Comparison of ENCODE assay signal across 11 cellular contexts in genomic region chr9:128898845-128899565, GRCh38. TPM values are rescaled to one million over a fixed set of nuclear protein-coding genes. Genes with fewer than 3 reads are reported as not detected.
DNase-seq lines count a peak whose midpoint lies in the region; ATAC-seq and TF ChIP-seq lines count a peak whose summit lies in the region.
"Had no signal": no experiment of that assay in that cellular context is flagged by ENCODE, and none has a peak within 500 bp of the region (broad histone marks: within the 10 kb centered on the region; RNA-seq: fewer than 3 reads in every experiment).

No MANE protein-coding gene starts in this region.

- no peaks in the 10 kb centered on the region for H3K27me3 ChIP-seq in CD4-positive, alpha-beta memory T cell (ENCODE audit: insufficient read depth, low read length)
- no peaks in the 10 kb centered on the region for H3K27me3 ChIP-seq in foreskin keratinocyte
- no peaks in the 10 kb centered on the region for H3K27me3 ChIP-seq in gastrocnemius medialis
- H3K27me3 ChIP-seq in Caco-2 (replicated peaks; ENCODE audit: control insufficient read depth, insufficient read depth, low read length): no peaks in the 10 kb centered on the region
- no peaks in the 10 kb centered on the region for H3K27me3 ChIP-seq in uterus

- H3K27me3 Mint-ChIP-seq in CD4-positive, alpha-beta memory T cell: no peaks in the 10 kb centered on the region
- H3K27me3 Mint-ChIP-seq in activated B cell treated with CpG ODN at 0.5 μM for 24 hours: no peaks in the 10 kb centered on the region
- no peaks in the 10 kb centered on the region for H3K27me3 Mint-ChIP-seq in Caco-2 (ENCODE audit: insufficient read depth, unreplicated experiment)

- H3K27ac ChIP-seq in CD4-positive, alpha-beta memory T cell (ENCODE audit: low read depth, low read length): peak overlapping the region; percentile 59
- H3K27ac ChIP-seq in foreskin keratinocyte (peak overlapping the region; percentile 80), gastrocnemius medialis (peak overlapping the region; percentile 24 to 60 (median 46)), uterus (peak overlapping the region in 1 of 2 donors; percentile 31)

- peak overlapping the region; percentile 84 to 99 (median 96) for H3K27ac Mint-ChIP-seq in CD4-positive, alpha-beta memory T cell
- peak overlapping the region; percentile 84 for H3K27ac Mint-ChIP-seq in activated B cell treated with CpG ODN at 0.5 μM for 24 hours
- H3K27ac Mint-ChIP-seq in Caco-2 (ENCODE audit: unreplicated experiment): no peak overlapping the region

- no TSS peak for BruUV-seq in Caco-2 (replicated peaks; lab: Mats Ljungman, UMichigan)

- H3K4me1 Mint-ChIP-seq in CD4-positive, alpha-beta memory T cell: peaks cover 46 to 95% (median 71%) of the 10 kb centered on the region in 4 donors
- H3K4me1 Mint-ChIP-seq in activated B cell treated with CpG ODN at 0.5 μM for 24 hours (peaks cover 60% of the 10 kb centered on the region), Caco-2 (ENCODE audit: low read depth, unreplicated experiment) (no peaks in the 10 kb centered on the region)

- POLR2A ChIA-PET in CD4-positive, alpha-beta memory T cell (lab: Charles Lee; ENCODE audit: partially characterized antibody): interaction anchor here (1.1 to 12.5 kb wide), 3 partner anchors 12 to 18 kb away, joined by 4 to 110 read pairs (median 4); partner anchors contain the start of genes KYAT1 and LRRC8A
- POLR2A ChIA-PET in activated B cell treated with CpG ODN at 0.5 μM for 24 hours (lab: Charles Lee) (no interaction called here), Caco-2 (lab: Charles Lee) (no interaction called here)

- ATAC-seq in activated B cell treated with CpG ODN at 0.5 μM for 24 hours (ENCODE audit: low read depth) (no peak), foreskin keratinocyte (no peak), gastrocnemius medialis (no peak), GM21723 (IDR thresholded peaks at IDR 0.05; ENCODE audit: unreplicated experiment) (no peak)

- peak overlapping the region in 1 of 2 donors; percentile 9 for H3K4me3 ChIP-seq in CD4-positive, alpha-beta memory T cell (ENCODE audit: low read length in 2 of 2)
- H3K4me3 ChIP-seq in gastrocnemius medialis (no peak overlapping the region), Caco-2 (ENCODE audit: low read depth, low read length) (no peak overlapping the region), uterus (no peak overlapping the region)

- H3K36me3 Mint-ChIP-seq in CD4-positive, alpha-beta memory T cell: peaks cover 23 to 25% of the 10 kb centered on the region in 2 donors
- peaks cover 23% of the 10 kb centered on the region for H3K36me3 Mint-ChIP-seq in activated B cell treated with CpG ODN at 0.5 μM for 24 hours (ENCODE audit: low read depth)
- H3K36me3 Mint-ChIP-seq in Caco-2 (ENCODE audit: insufficient read depth, unreplicated experiment): peaks cover 24% of the 10 kb centered on the region

- H3K9me3 ChIP-seq in CD4-positive, alpha-beta memory T cell (ENCODE audit: control insufficient read depth in 1 of 2, low read length in 2 of 2): no peaks in the 10 kb centered on the region
- H3K9me3 ChIP-seq in gastrocnemius medialis (no peaks in the 10 kb centered on the region), Caco-2 (no peaks in the 10 kb centered on the region), uterus (no peaks in the 10 kb centered on the region)

- TF ChIP-seq POLR2A in gastrocnemius medialis (IDR thresholded peaks at IDR 0.05) (no peak), uterus (IDR thresholded peaks at IDR 0.05) (no peak)

- DNase-seq in CD4-positive, alpha-beta memory T cell: peak in 4 of 5 donors; percentile 19 to 36 (median 30)
- DNase-seq in activated B cell treated with CpG ODN at 0.5 μM for 24 hours (no peak), foreskin keratinocyte (no peak), gastrocnemius medialis (no peak), Caco-2 (no peak), NCI-H2227 (lab: John Stamatoyannopoulos, UW; ENCODE audit: unreplicated experiment) (no peak), uterus (no peak)
- DNase-seq: DMS79 treated with DMSO at 0.1 percent for 48 hours, islet precursor cell, NCI-H774 had no signal

- peaks cover 96% of the 10 kb centered on the region for H3K4me1 ChIP-seq in CD4-positive, alpha-beta memory T cell (ENCODE audit: insufficient read depth, low read length)
- H3K4me1 ChIP-seq in foreskin keratinocyte (peaks cover 24% of the 10 kb centered on the region), gastrocnemius medialis (peaks cover 4 to 6% of the 10 kb centered on the region in 2 donors), Caco-2 (no peaks in the 10 kb centered on the region), uterus (no peaks in the 10 kb centered on the region)

- H3K4me3 Mint-ChIP-seq in CD4-positive, alpha-beta memory T cell: peak overlapping the region in 7 of 8 donors; percentile 58 to 82 (median 76)
- H3K4me3 Mint-ChIP-seq in activated B cell treated with CpG ODN at 0.5 μM for 24 hours (no peak overlapping the region), Caco-2 (ENCODE audit: unreplicated experiment) (no peak overlapping the region)

- peaks cover 7% of the 10 kb centered on the region for H3K36me3 ChIP-seq in CD4-positive, alpha-beta memory T cell (ENCODE audit: insufficient read depth, low read length)
- H3K36me3 ChIP-seq in gastrocnemius medialis (peaks cover 0 to 29% of the 10 kb centered on the region in 2 donors), Caco-2 (ENCODE audit: control insufficient read depth, insufficient read depth, low read length) (no peaks in the 10 kb centered on the region), uterus (no peaks in the 10 kb centered on the region)

- in situ Hi-C loops in gastrocnemius medialis (cut with MboI; ENCODE audit: low sequenced_read_pairs in 4 of 4): no loop called here

- intact Hi-C loops in CD4-positive, alpha-beta memory T cell (cut with micrococcal nuclease): no loop called here
- intact Hi-C loops in activated B cell treated with CpG ODN at 0.5 μM for 24 hours (cut with micrococcal nuclease): no loop called here
- intact Hi-C loops in gastrocnemius medialis (cut with DNase I; ENCODE audit: low total_unique reads): no loop called here
- intact Hi-C loops in Caco-2 (cut with micrococcal nuclease; ENCODE audit: unreplicated experiment): no loop called here
- intact Hi-C loops in uterus (cut with DNase I; ENCODE audit: low total_unique reads): no loop called here

- TF ChIP-seq CTCF in activated B cell treated with CpG ODN at 0.5 μM for 24 hours (IDR thresholded peaks at IDR 0.05) (no peak), foreskin keratinocyte (conservative IDR thresholded peaks at IDR 0.05) (no peak), gastrocnemius medialis (IDR thresholded peaks at IDR 0.05 in 4 of 5, conservative IDR thresholded peaks at IDR 0.05 in 1 of 5) (no peak), Caco-2 (IDR thresholded peaks at IDR 0.05; ENCODE audit: insufficient read depth in 1 of 2, low read depth in 1 of 2, low read length in 1 of 2, severe bottlenecking in 1 of 2, unreplicated experiment in 1 of 2) (no peak), uterus (IDR thresholded peaks at IDR 0.05) (no peak)

- CTCF ChIA-PET in CD4-positive, alpha-beta memory T cell (lab: Charles Lee; ENCODE audit: partially characterized antibody): interaction anchor here (0.8 to 2.5 kb wide), 4 partner anchors 10 to 29 kb away, joined by 3 to 8 read pairs (median 3); partner anchors contain the start of genes KYAT1 and LRRC8A
- CTCF ChIA-PET in activated B cell treated with CpG ODN at 0.5 μM for 24 hours (lab: Charles Lee) (no interaction called here), Caco-2 (lab: Charles Lee) (no interaction called here)

- H3K9me3 Mint-ChIP-seq in CD4-positive, alpha-beta memory T cell: no peaks in the 10 kb centered on the region
- H3K9me3 Mint-ChIP-seq in activated B cell treated with CpG ODN at 0.5 μM for 24 hours (no peaks in the 10 kb centered on the region), Caco-2 (ENCODE audit: unreplicated experiment) (no peaks in the 10 kb centered on the region)

RNA-seq across cellular contexts. Expression of gene LRRC8A, which starts 17.1 kb away (rescaled TPM):
- total RNA-seq in CD4-positive, alpha-beta memory T cell: 10 to 100 TPM; 24.4 to 26.4 TPM
- polyA plus RNA-seq in CD4-positive, alpha-beta memory T cell: 10 to 100 TPM; 18.7 to 40.6 TPM
- total RNA-seq in activated B cell treated with CpG ODN at 0.5 μM for 24 hours: 9.0 and 10.4 TPM in 2 replicates
- total RNA-seq in foreskin keratinocyte: 127 and 152 TPM in 2 replicates
- polyA plus RNA-seq in foreskin keratinocyte: 74.0 and 81.3 TPM in 2 replicates
- total RNA-seq in gastrocnemius medialis: 10 to 100 TPM; 24.4 to 28.4 (median 27.0) TPM
- total RNA-seq in Caco-2 (2022): 21.9 and 22.4 TPM in 2 replicates
- 10 to 100 TPM; 23.5 to 58.7 (median 30.8) TPM for total RNA-seq in uterus

RNA-seq across cellular contexts. Expression of gene KYAT1, which starts 17.3 kb away (rescaled TPM):
- total RNA-seq in CD4-positive, alpha-beta memory T cell: 10 to 100 TPM in 1 of 2 experiments, 1 to 10 TPM in 1; 9.8 to 12.4 TPM
- 10 to 100 TPM; 11.0 to 11.6 TPM for polyA plus RNA-seq in CD4-positive, alpha-beta memory T cell
- 2.0 and 4.3 TPM in 2 replicates for total RNA-seq in activated B cell treated with CpG ODN at 0.5 μM for 24 hours
- total RNA-seq in foreskin keratinocyte: 13.2 and 16.2 TPM in 2 replicates
- polyA plus RNA-seq in foreskin keratinocyte: 13.0 and 16.4 TPM in 2 replicates
- 1 to 10 TPM; 4.7 to 7.4 (median 5.8) TPM for total RNA-seq in gastrocnemius medialis
- total RNA-seq in Caco-2 (2022): 6.9 and 7.8 TPM in 2 replicates
- 10 to 100 TPM in 1 of 4 donors, 1 to 10 TPM in 3; 1.5 to 11.0 (median 3.4) TPM for total RNA-seq in uterus

RNA-seq across cellular contexts. Expression of gene PHYHD1, which starts 21.8 kb away (rescaled TPM):
- total RNA-seq in CD4-positive, alpha-beta memory T cell: 1 to 10 TPM; 1.7 to 2.2 TPM
- polyA plus RNA-seq in CD4-positive, alpha-beta memory T cell: not detected
- total RNA-seq in activated B cell treated with CpG ODN at 0.5 μM for 24 hours (0.86 and 1.0 TPM in 2 replicates), foreskin keratinocyte (8.2 and 12.9 TPM in 2 replicates), gastrocnemius medialis (10 to 100 TPM in 3 of 4 donors, 1 to 10 TPM in 1; 9.5 to 39.3 (median 30.3) TPM), Caco-2 (2022) (0.59 and 0.63 TPM in 2 replicates), uterus (10 to 100 TPM; 23.2 to 30.8 (median 27.2) TPM)
- 11.6 and 19.9 TPM in 2 replicates for polyA plus RNA-seq in foreskin keratinocyte

RNA-seq across cellular contexts. Expression of gene DOLK, which starts 48.4 kb away (rescaled TPM):
- total RNA-seq in CD4-positive, alpha-beta memory T cell: 10 to 100 TPM in 1 of 2 experiments, 1 to 10 TPM in 1; 9.9 to 12.9 TPM
- polyA plus RNA-seq in CD4-positive, alpha-beta memory T cell: 10 to 100 TPM in 1 of 2 donors, 1 to 10 TPM in 1; 9.1 to 11.7 TPM
- total RNA-seq in activated B cell treated with CpG ODN at 0.5 μM for 24 hours (9.0 and 10.3 TPM in 2 replicates), foreskin keratinocyte (21.1 and 21.5 TPM in 2 replicates), gastrocnemius medialis (10 to 100 TPM in 1 of 4 donors, 1 to 10 TPM in 3; 6.5 to 11.8 (median 6.6) TPM), Caco-2 (2022) (25.9 and 27.2 TPM in 2 replicates), uterus (10 to 100 TPM in 3 of 4 donors, 1 to 10 TPM in 1; 10.0 to 22.3 (median 13.6) TPM)
- 20.2 and 22.0 TPM in 2 replicates for polyA plus RNA-seq in foreskin keratinocyte

RNA-seq across cellular contexts. Expression of gene NUP188, which starts 48.5 kb away (rescaled TPM):
- 10 to 100 TPM; 70.1 to 70.8 TPM for total RNA-seq in CD4-positive, alpha-beta memory T cell
- 10 to 100 TPM; 27.2 to 39.4 TPM for polyA plus RNA-seq in CD4-positive, alpha-beta memory T cell
- total RNA-seq in activated B cell treated with CpG ODN at 0.5 μM for 24 hours: 76.9 and 103 TPM in 2 replicates
- total RNA-seq in foreskin keratinocyte: 55.3 and 61.2 TPM in 2 replicates
- polyA plus RNA-seq in foreskin keratinocyte: 21.9 and 26.5 TPM in 2 replicates
- total RNA-seq in gastrocnemius medialis: 10 to 100 TPM; 24.7 to 59.7 (median 30.3) TPM
- total RNA-seq in Caco-2 (2022): 80.9 and 85.7 TPM in 2 replicates
- total RNA-seq in uterus: 10 to 100 TPM; 21.5 to 75.4 (median 36.9) TPM

Comparison
In these comparisons a context has a peak if more than half of its experiments do, and no peak if none do; other contexts are left out.
1. DNase-seq: peak in CD4-positive, alpha-beta memory T cell (4 of 5); none in activated B cell treated with CpG ODN at 0.5 μM for 24 hours (single experiment), foreskin keratinocyte (0 of 2), gastrocnemius medialis (0 of 2), Caco-2 (0 of 2), NCI-H2227 (single experiment) and uterus (0 of 2).
2. H3K4me3 Mint-ChIP-seq: peak in CD4-positive, alpha-beta memory T cell (7 of 8); none in activated B cell treated with CpG ODN at 0.5 μM for 24 hours (single experiment) and Caco-2 (single experiment).